8 cellular contexts compared by ENCODE assay signal in genomic region chr11:134360050-134360835, GRCh38. TPM values are rescaled to one million over a fixed set of nuclear protein-coding genes. Genes with fewer than 3 reads are reported as not detected.
DNase-seq lines count a peak whose midpoint lies in the region; ATAC-seq and TF ChIP-seq lines count a peak whose summit lies in the region.

No MANE protein-coding gene starts in this region.

- peak; percentile 100 for TF ChIP-seq RAD21 in neural cell (conservative IDR thresholded peaks at IDR 0.05)

- H3K4me1 Mint-ChIP-seq in activated T-cell treated with anti-CD3 and anti-CD28 coated beads, Interleukin-2, amount 50 U/mL, for 4 hours (ENCODE audit: low read depth), result peaks cover 13% of the 10 kb centered on the region

- H3K9me2 ChIP-seq in PC-3 (replicated peaks; ENCODE audit: low read length), result no peaks in the 10 kb centered on the region
- H3K9me2 ChIP-seq in neural cell (ENCODE audit: insufficient read depth, low read length), result no peaks in the 10 kb centered on the region

- H3K9me3 ChIP-seq in PC-3 (ENCODE audit: low read length) (no peaks in the 10 kb centered on the region), neural cell (ENCODE audit: low read length) (no peaks in the 10 kb centered on the region)

- POLR2A ChIA-PET in PC-3 (lab: Charles Lee; ENCODE audit: unreplicated experiment), result no interaction called here

- no peak overlapping the region for H3K27ac ChIP-seq in PC-3 (ENCODE audit: low read length)
- H3K27ac ChIP-seq in neural cell (ENCODE audit: low read length), result no peak overlapping the region

- intact Hi-C loops in PC-3 (cut with micrococcal nuclease), result no loop called here

- H3K79me2 ChIP-seq in PC-3 (ENCODE audit: low read length), result no peaks in the 10 kb centered on the region
- no peaks in the 10 kb centered on the region for H3K79me2 ChIP-seq in neural cell (replicated peaks; ENCODE audit: insufficient read depth, low read length)

- no peaks in the 10 kb centered on the region for H3F3A ChIP-seq in PC-3 (ENCODE audit: low read length, unreplicated experiment)
- no peaks in the 10 kb centered on the region for H3F3A ChIP-seq in neural cell (ENCODE audit: insufficient read depth, low read length, poor library complexity, severe bottlenecking)

- peak; percentile 91 for DNase-seq in AG08396 (ENCODE audit: low spot score)
- peak; percentile 83 for DNase-seq in PC-3
- peak; percentile 62 for DNase-seq in activated T-cell treated with anti-CD3 and anti-CD28 coated beads, Interleukin-2, amount 50 U/mL, for 4 hours
- peak; percentile 55 for DNase-seq in fibroblast of mammary gland (ENCODE audit: low read depth)
- peak; percentile 83 for DNase-seq in stimulated activated naive CD8-positive, alpha-beta T cell treated with anti-CD3 and anti-CD28 coated beads, Interleukin-15, Interleukin-2, amounts not matched to agents 100 U/mL and 50 U/mL, for 24 hours

- H3K4me3 ChIP-seq in PC-3 (ENCODE audit: low read length) (no peak overlapping the region), fibroblast of mammary gland (ENCODE audit: control insufficient read depth, low read depth, low read length) (no peak overlapping the region), neural cell (ENCODE audit: low read length) (no peak overlapping the region)

- no peaks in the 10 kb centered on the region for H3K36me3 ChIP-seq in PC-3 (ENCODE audit: low read depth, low read length)
- H3K36me3 ChIP-seq in neural cell (ENCODE audit: insufficient read depth, low read length), result no peaks in the 10 kb centered on the region

- H3K27me3 ChIP-seq in PC-3 (ENCODE audit: low read length) (peaks cover 6% of the 10 kb centered on the region; the same call in 1 of the 2 replicates), neural cell (ENCODE audit: insufficient read depth, low read depth, low read length) (no peaks in the 10 kb centered on the region)

- no TSS peak for BruUV-seq in PC-3 (replicated peaks; lab: Mats Ljungman, UMichigan)

- H3K36me3 Mint-ChIP-seq in activated T-cell treated with anti-CD3 and anti-CD28 coated beads, Interleukin-2, amount 50 U/mL, for 4 hours (ENCODE audit: insufficient read depth), result no peaks in the 10 kb centered on the region

- ATAC-seq in GM19035 (IDR thresholded peaks at IDR 0.05; ENCODE audit: unreplicated experiment), result peak; percentile 80
- peak; percentile 90 for ATAC-seq in HG03442 (IDR thresholded peaks at IDR 0.05; ENCODE audit: unreplicated experiment)
- peak; percentile 92 for ATAC-seq in PC-3
- peak; percentile 85 to 91 for ATAC-seq in activated T-cell treated with anti-CD3 and anti-CD28 coated beads, Interleukin-2, amount 50 U/mL, for 4 hours
- ATAC-seq in stimulated activated naive CD8-positive, alpha-beta T cell treated with anti-CD3 and anti-CD28 coated beads, Interleukin-15, Interleukin-2, amounts not matched to agents 100 U/mL and 50 U/mL, for 24 hours, result peak; percentile 86

- peak; percentile 90 for TF ChIP-seq CTCF in PC-3 (conservative IDR thresholded peaks at IDR 0.05; ENCODE audit: low read depth, low read length)
- TF ChIP-seq CTCF in fibroblast of mammary gland (conservative IDR thresholded peaks at IDR 0.05; ENCODE audit: control insufficient read depth, insufficient read depth, low read depth, low read length), result peak; percentile 70
- TF ChIP-seq CTCF in neural cell (IDR thresholded peaks at IDR 0.05; ENCODE audit: poor library complexity, severe bottlenecking), result peak; percentile 97

- H4K20me1 ChIP-seq in PC-3 (ENCODE audit: low read length), result no peaks in the 10 kb centered on the region
- no peaks in the 10 kb centered on the region for H4K20me1 ChIP-seq in neural cell (ENCODE audit: insufficient read depth)

- H3K4me3 Mint-ChIP-seq in activated T-cell treated with anti-CD3 and anti-CD28 coated beads, Interleukin-2, amount 50 U/mL, for 4 hours, result no peak overlapping the region

- H3K9ac ChIP-seq in PC-3 (ENCODE audit: low read length) (no peak overlapping the region), neural cell (ENCODE audit: low read length) (no peak overlapping the region)

- no peaks in the 10 kb centered on the region for H3K9me3 Mint-ChIP-seq in activated T-cell treated with anti-CD3 and anti-CD28 coated beads, Interleukin-2, amount 50 U/mL, for 4 hours

- H3K4me1 ChIP-seq in PC-3 (ENCODE audit: insufficient read depth, low read length), result no peaks in the 10 kb centered on the region

- H2AFZ ChIP-seq in PC-3 (ENCODE audit: low read length) (peak overlapping the region; percentile 59), neural cell (ENCODE audit: low read depth, low read length) (no peak overlapping the region)

- H3K27me3 Mint-ChIP-seq in activated T-cell treated with anti-CD3 and anti-CD28 coated beads, Interleukin-2, amount 50 U/mL, for 4 hours (ENCODE audit: low read depth), result peaks cover 6% of the 10 kb centered on the region

- H3K4me2 ChIP-seq in PC-3 (ENCODE audit: low read length), result no peak overlapping the region
- H3K4me2 ChIP-seq in neural cell (ENCODE audit: low read length), result no peak overlapping the region

- TF ChIP-seq EP300 in neural cell (conservative IDR thresholded peaks at IDR 0.05; ENCODE audit: poor library complexity, severe bottlenecking), result no peak

- CTCF ChIA-PET in PC-3 (lab: Charles Lee), result interaction anchor here (0.6 kb wide), 1 partner anchor 152 kb away, joined by 3 read pairs; no protein-coding TSS in a partner anchor

TF ChIP-seq in neural cell, 6 proteins besides CTCF, POLR2A, EP300 and RAD21:
- TF ChIP-seq SMC3 (conservative IDR thresholded peaks at IDR 0.05; ENCODE audit: poor library complexity) (peak; percentile 99), MXI1 (conservative IDR thresholded peaks at IDR 0.05; ENCODE audit: poor library complexity, severe bottlenecking) (peak; percentile 59), EZH2 (IDR thresholded peaks at IDR 0.05; ENCODE audit: borderline replicate concordance, insufficient read depth, low read length, poor library complexity, severe bottlenecking) (no peak), REST (IDR thresholded peaks at IDR 0.05; ENCODE audit: borderline replicate concordance) (peak; percentile 51), TAF1 (IDR thresholded peaks at IDR 0.05; ENCODE audit: low read depth) (no peak), POLR2AphosphoS5 (IDR thresholded peaks at IDR 0.05) (no peak)

RNA-seq across cellular contexts. Expression of gene GLB1L2, which starts 28.5 kb away (rescaled TPM):
- 0.62 and 1.1 TPM in 2 replicates for total RNA-seq in PC-3 (2014; rRNA removed)
- total RNA-seq in activated T-cell treated with anti-CD3 and anti-CD28 coated beads, Interleukin-2, amount 50 U/mL, for 4 hours, result 10 to 100 TPM in 2 of 3 donors, 1 to 10 TPM in 1; 8.3 to 13.1 (median 10.2) TPM
- polyA plus RNA-seq in neural cell, result 1.6 and 4.0 TPM in 2 replicates
- polyA minus RNA-seq in neural cell, result 2.4 and 3.6 TPM in 2 replicates

RNA-seq across cellular contexts. Expression of gene B3GAT1, which starts 51.8 kb away (rescaled TPM):
- total RNA-seq in PC-3 (2014; rRNA removed), result not detected in 2 replicates
- under 1 TPM; 0.05 to 0.50 (median 0.33) TPM for total RNA-seq in activated T-cell treated with anti-CD3 and anti-CD28 coated beads, Interleukin-2, amount 50 U/mL, for 4 hours
- 28.2 and 34.5 TPM in 2 replicates for polyA plus RNA-seq in neural cell
- 50.4 and 52.2 TPM in 2 replicates for polyA minus RNA-seq in neural cell
